1 cellular context compared by ENCODE assay signal in the genomic region with DNA sequence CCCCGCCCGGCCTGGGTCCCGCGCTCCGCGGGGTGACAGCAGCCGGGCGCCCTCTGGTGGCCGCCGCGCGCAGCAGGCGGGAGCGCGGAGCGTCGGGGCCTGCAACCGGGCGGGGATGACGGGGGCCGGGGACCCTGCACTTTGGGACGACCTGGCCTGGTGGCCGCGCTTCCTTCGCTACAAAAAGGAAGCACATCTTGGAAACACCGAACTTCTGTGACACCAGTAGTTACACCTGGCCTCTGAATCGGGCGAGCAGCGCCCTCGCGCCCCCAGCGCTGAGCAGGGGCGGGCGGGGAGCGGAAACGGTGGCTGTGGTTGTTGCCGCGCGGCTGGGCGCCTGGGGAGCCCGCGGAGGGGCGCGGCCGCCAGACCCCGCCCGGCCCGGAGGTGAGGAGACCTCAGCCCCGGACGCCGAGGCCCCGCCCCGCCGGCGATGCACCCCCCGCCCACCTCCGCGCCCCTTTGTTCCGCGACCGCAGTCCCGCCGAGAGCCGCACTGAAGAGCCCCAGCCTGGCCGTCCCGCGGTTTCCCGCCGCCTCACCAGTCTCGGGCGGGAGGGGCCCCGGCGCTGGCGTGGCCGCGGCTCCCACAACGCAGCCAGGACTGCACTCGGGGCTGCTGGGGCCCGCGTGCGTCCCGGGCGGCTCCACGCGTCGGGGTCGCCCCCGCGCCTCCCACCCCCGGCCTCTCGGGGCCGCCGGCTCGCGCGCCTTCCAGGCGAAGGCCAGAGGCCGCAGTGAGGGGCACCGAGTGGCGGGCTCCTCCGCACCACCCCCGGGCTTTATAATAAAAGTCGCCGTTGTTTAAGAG.
TF ChIP-seq lines count a peak whose summit lies in the region.

No MANE protein-coding gene starts in this region.

TF ChIP-seq in WTC11, 78 proteins besides CTCF, POLR2A, EP300 and RAD21 (continued from another document and continues in another):
- TF ChIP-seq, protein P1, sequence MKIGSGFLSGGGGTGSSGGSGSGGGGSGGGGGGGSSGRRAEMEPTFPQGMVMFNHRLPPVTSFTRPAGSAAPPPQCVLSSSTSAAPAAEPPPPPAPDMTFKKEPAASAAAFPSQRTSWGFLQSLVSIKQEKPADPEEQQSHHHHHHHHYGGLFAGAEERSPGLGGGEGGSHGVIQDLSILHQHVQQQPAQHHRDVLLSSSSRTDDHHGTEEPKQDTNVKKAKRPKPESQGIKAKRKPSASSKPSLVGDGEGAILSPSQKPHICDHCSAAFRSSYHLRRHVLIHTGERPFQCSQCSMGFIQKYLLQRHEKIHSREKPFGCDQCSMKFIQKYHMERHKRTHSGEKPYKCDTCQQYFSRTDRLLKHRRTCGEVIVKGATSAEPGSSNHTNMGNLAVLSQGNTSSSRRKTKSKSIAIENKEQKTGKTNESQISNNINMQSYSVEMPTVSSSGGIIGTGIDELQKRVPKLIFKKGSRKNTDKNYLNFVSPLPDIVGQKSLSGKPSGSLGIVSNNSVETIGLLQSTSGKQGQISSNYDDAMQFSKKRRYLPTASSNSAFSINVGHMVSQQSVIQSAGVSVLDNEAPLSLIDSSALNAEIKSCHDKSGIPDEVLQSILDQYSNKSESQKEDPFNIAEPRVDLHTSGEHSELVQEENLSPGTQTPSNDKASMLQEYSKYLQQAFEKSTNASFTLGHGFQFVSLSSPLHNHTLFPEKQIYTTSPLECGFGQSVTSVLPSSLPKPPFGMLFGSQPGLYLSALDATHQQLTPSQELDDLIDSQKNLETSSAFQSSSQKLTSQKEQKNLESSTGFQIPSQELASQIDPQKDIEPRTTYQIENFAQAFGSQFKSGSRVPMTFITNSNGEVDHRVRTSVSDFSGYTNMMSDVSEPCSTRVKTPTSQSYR (CRISPR knock-in tag; IDR thresholded peaks at IDR 0.05), result no peak; the same call in 1 of the 2 replicates
- no peak; the same call in 1 of the 2 replicates for TF ChIP-seq TCF7 (CRISPR knock-in tag; IDR thresholded peaks at IDR 0.05; ENCODE audit: low read depth)
- TF ChIP-seq, protein P2, sequence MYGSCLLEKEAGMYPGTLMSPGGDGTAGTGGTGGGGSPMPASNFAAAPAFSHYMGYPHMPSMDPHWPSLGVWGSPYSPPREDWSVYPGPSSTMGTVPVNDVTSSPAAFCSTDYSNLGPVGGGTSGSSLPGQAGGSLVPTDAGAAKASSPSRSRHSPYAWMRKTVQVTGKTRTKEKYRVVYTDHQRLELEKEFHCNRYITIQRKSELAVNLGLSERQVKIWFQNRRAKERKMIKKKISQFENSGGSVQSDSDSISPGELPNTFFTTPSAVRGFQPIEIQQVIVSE (CRISPR knock-in tag; IDR thresholded peaks at IDR 0.05; ENCODE audit: borderline replicate concordance), result no peak
- TF ChIP-seq, protein P3, sequence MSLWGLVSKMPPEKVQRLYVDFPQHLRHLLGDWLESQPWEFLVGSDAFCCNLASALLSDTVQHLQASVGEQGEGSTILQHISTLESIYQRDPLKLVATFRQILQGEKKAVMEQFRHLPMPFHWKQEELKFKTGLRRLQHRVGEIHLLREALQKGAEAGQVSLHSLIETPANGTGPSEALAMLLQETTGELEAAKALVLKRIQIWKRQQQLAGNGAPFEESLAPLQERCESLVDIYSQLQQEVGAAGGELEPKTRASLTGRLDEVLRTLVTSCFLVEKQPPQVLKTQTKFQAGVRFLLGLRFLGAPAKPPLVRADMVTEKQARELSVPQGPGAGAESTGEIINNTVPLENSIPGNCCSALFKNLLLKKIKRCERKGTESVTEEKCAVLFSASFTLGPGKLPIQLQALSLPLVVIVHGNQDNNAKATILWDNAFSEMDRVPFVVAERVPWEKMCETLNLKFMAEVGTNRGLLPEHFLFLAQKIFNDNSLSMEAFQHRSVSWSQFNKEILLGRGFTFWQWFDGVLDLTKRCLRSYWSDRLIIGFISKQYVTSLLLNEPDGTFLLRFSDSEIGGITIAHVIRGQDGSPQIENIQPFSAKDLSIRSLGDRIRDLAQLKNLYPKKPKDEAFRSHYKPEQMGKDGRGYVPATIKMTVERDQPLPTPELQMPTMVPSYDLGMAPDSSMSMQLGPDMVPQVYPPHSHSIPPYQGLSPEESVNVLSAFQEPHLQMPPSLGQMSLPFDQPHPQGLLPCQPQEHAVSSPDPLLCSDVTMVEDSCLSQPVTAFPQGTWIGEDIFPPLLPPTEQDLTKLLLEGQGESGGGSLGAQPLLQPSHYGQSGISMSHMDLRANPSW (CRISPR knock-in tag; conservative IDR thresholded peaks at IDR 0.05; ENCODE audit: low read depth), result no peak
- no peak for TF ChIP-seq JUN (CRISPR knock-in tag; IDR thresholded peaks at IDR 0.05)
- TF ChIP-seq, protein P4, sequence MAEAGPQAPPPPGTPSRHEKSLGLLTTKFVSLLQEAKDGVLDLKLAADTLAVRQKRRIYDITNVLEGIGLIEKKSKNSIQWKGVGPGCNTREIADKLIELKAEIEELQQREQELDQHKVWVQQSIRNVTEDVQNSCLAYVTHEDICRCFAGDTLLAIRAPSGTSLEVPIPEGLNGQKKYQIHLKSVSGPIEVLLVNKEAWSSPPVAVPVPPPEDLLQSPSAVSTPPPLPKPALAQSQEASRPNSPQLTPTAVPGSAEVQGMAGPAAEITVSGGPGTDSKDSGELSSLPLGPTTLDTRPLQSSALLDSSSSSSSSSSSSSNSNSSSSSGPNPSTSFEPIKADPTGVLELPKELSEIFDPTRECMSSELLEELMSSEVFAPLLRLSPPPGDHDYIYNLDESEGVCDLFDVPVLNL (CRISPR knock-in tag; IDR thresholded peaks at IDR 0.05; ENCODE audit: borderline replicate concordance, low read depth), result peak; percentile 33; the same call in 1 of the 2 replicates
- TF ChIP-seq SP1 (CRISPR knock-in tag; conservative IDR thresholded peaks at IDR 0.05), result no peak; the same call in 1 of the 2 replicates
- TF ChIP-seq CBFB (CRISPR knock-in tag; IDR thresholded peaks at IDR 0.05; ENCODE audit: low read depth), result 0 out of 2 replicates have a peak, but pooled peaks have one; percentile 19
- TF ChIP-seq, protein P5, sequence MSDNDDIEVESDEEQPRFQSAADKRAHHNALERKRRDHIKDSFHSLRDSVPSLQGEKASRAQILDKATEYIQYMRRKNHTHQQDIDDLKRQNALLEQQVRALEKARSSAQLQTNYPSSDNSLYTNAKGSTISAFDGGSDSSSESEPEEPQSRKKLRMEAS (CRISPR knock-in tag; IDR thresholded peaks at IDR 0.05), result peak; percentile 49; the same call in 1 of the 2 replicates
- no peak; the same call in 1 of the 2 replicates for TF ChIP-seq IRF2 (CRISPR knock-in tag; IDR thresholded peaks at IDR 0.05; ENCODE audit: borderline replicate concordance, low read depth)
- TF ChIP-seq, protein P6, sequence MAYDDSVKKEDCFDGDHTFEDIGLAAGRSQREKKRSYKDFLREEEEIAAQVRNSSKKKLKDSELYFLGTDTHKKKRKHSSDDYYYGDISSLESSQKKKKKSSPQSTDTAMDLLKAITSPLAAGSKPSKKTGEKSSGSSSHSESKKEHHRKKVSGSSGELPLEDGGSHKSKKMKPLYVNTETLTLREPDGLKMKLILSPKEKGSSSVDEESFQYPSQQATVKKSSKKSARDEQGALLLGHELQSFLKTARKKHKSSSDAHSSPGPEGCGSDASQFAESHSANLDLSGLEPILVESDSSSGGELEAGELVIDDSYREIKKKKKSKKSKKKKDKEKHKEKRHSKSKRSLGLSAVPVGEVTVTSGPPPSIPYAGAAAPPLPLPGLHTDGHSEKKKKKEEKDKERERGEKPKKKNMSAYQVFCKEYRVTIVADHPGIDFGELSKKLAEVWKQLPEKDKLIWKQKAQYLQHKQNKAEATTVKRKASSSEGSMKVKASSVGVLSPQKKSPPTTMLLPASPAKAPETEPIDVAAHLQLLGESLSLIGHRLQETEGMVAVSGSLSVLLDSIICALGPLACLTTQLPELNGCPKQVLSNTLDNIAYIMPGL (CRISPR knock-in tag; IDR thresholded peaks at IDR 0.05), result peak; percentile 74; the same call in 1 of the 2 replicates
- TF ChIP-seq EMX1 (CRISPR knock-in tag; IDR thresholded peaks at IDR 0.05), result no peak
- TF ChIP-seq, protein P7, sequence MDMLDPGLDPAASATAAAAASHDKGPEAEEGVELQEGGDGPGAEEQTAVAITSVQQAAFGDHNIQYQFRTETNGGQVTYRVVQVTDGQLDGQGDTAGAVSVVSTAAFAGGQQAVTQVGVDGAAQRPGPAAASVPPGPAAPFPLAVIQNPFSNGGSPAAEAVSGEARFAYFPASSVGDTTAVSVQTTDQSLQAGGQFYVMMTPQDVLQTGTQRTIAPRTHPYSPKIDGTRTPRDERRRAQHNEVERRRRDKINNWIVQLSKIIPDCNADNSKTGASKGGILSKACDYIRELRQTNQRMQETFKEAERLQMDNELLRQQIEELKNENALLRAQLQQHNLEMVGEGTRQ (CRISPR knock-in tag; IDR thresholded peaks at IDR 0.05), result no peak; the same call in 1 of the 2 replicates
- no peak for TF ChIP-seq RELA (CRISPR knock-in tag; IDR thresholded peaks at IDR 0.05; ENCODE audit: borderline replicate concordance)
- TF ChIP-seq, protein P8, sequence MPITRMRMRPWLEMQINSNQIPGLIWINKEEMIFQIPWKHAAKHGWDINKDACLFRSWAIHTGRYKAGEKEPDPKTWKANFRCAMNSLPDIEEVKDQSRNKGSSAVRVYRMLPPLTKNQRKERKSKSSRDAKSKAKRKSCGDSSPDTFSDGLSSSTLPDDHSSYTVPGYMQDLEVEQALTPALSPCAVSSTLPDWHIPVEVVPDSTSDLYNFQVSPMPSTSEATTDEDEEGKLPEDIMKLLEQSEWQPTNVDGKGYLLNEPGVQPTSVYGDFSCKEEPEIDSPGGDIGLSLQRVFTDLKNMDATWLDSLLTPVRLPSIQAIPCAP (CRISPR knock-in tag; IDR thresholded peaks at IDR 0.05), result 0 out of 2 replicates have a peak, but pooled peaks have one; percentile 8
- TF ChIP-seq, protein P9, sequence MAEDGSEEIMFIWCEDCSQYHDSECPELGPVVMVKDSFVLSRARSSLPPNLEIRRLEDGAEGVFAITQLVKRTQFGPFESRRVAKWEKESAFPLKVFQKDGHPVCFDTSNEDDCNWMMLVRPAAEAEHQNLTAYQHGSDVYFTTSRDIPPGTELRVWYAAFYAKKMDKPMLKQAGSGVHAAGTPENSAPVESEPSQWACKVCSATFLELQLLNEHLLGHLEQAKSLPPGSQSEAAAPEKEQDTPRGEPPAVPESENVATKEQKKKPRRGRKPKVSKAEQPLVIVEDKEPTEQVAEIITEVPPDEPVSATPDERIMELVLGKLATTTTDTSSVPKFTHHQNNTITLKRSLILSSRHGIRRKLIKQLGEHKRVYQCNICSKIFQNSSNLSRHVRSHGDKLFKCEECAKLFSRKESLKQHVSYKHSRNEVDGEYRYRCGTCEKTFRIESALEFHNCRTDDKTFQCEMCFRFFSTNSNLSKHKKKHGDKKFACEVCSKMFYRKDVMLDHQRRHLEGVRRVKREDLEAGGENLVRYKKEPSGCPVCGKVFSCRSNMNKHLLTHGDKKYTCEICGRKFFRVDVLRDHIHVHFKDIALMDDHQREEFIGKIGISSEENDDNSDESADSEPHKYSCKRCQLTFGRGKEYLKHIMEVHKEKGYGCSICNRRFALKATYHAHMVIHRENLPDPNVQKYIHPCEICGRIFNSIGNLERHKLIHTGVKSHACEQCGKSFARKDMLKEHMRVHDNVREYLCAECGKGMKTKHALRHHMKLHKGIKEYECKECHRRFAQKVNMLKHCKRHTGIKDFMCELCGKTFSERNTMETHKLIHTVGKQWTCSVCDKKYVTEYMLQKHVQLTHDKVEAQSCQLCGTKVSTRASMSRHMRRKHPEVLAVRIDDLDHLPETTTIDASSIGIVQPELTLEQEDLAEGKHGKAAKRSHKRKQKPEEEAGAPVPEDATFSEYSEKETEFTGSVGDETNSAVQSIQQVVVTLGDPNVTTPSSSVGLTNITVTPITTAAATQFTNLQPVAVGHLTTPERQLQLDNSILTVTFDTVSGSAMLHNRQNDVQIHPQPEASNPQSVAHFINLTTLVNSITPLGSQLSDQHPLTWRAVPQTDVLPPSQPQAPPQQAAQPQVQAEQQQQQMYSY (CRISPR knock-in tag; IDR thresholded peaks at IDR 0.05), result no peak
- no peak; the same call in 1 of the 2 replicates for TF ChIP-seq NFE2L1 (CRISPR knock-in tag; IDR thresholded peaks at IDR 0.05)
- TF ChIP-seq, protein P10, sequence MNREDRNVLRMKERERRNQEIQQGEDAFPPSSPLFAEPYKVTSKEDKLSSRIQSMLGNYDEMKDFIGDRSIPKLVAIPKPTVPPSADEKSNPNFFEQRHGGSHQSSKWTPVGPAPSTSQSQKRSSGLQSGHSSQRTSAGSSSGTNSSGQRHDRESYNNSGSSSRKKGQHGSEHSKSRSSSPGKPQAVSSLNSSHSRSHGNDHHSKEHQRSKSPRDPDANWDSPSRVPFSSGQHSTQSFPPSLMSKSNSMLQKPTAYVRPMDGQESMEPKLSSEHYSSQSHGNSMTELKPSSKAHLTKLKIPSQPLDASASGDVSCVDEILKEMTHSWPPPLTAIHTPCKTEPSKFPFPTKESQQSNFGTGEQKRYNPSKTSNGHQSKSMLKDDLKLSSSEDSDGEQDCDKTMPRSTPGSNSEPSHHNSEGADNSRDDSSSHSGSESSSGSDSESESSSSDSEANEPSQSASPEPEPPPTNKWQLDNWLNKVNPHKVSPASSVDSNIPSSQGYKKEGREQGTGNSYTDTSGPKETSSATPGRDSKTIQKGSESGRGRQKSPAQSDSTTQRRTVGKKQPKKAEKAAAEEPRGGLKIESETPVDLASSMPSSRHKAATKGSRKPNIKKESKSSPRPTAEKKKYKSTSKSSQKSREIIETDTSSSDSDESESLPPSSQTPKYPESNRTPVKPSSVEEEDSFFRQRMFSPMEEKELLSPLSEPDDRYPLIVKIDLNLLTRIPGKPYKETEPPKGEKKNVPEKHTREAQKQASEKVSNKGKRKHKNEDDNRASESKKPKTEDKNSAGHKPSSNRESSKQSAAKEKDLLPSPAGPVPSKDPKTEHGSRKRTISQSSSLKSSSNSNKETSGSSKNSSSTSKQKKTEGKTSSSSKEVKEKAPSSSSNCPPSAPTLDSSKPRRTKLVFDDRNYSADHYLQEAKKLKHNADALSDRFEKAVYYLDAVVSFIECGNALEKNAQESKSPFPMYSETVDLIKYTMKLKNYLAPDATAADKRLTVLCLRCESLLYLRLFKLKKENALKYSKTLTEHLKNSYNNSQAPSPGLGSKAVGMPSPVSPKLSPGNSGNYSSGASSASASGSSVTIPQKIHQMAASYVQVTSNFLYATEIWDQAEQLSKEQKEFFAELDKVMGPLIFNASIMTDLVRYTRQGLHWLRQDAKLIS (CRISPR knock-in tag; IDR thresholded peaks at IDR 0.05; ENCODE audit: borderline replicate concordance), result peak; percentile 47; the same call in 1 of the 2 replicates
- no peak for TF ChIP-seq ESRRA (CRISPR knock-in tag; IDR thresholded peaks at IDR 0.05; ENCODE audit: borderline replicate concordance)
- peak; percentile 61; the same call in 1 of the 2 replicates for TF ChIP-seq SMAD3 (CRISPR knock-in tag; IDR thresholded peaks at IDR 0.05; ENCODE audit: borderline replicate concordance)
- TF ChIP-seq, protein P11, sequence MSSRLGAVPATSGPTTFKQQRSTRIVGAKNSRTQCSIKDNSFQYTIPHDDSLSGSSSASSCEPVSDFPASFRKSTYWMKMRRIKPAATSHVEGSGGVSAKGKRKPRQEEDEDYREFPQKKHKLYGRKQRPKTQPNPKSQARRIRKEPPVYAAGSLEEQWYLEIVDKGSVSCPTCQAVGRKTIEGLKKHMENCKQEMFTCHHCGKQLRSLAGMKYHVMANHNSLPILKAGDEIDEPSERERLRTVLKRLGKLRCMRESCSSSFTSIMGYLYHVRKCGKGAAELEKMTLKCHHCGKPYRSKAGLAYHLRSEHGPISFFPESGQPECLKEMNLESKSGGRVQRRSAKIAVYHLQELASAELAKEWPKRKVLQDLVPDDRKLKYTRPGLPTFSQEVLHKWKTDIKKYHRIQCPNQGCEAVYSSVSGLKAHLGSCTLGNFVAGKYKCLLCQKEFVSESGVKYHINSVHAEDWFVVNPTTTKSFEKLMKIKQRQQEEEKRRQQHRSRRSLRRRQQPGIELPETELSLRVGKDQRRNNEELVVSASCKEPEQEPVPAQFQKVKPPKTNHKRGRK (CRISPR knock-in tag; IDR thresholded peaks at IDR 0.05; ENCODE audit: borderline replicate concordance), result no peak
- TF ChIP-seq NR3C1 (CRISPR knock-in tag; conservative IDR thresholded peaks at IDR 0.05; ENCODE audit: low read depth), result peak; percentile 76; the same call in 1 of the 2 replicates
